In genomic region chr6:150848400-150848799, GRCh38 we compare ENCODE assay signal across 16 cellular contexts. TPM values are rescaled to one million over a fixed set of nuclear protein-coding genes. Genes with fewer than 3 reads are reported as not detected.
DNase-seq lines count a peak whose midpoint lies in the region; ATAC-seq and TF ChIP-seq lines count a peak whose summit lies in the region.
"Had no signal": no experiment of that assay in that cellular context is flagged by ENCODE, and none has a peak within 500 bp of the region (broad histone marks: within the 10 kb centered on the region; RNA-seq: fewer than 3 reads in every experiment).

No MANE protein-coding gene starts in this region.

- no CpG with 5 or more reads among the region's 2 CpGs for WGBS in mesendoderm (ENCODE audit: extremely low coverage, insufficient coverage, low lambda C conversion rate)

- H2AK5ac ChIP-seq in mesendoderm (ENCODE audit: low read length): no peak overlapping the region

- H3K79me1 ChIP-seq in mesendoderm (ENCODE audit: low read length): no peaks in the 10 kb centered on the region

- H3K4ac ChIP-seq in mesendoderm (ENCODE audit: low read depth, low read length): no peak overlapping the region

- DNase-seq in GM23338 (ENCODE audit: low spot score) (no peak), WTC11 (ENCODE audit: low spot score) (no peak), iris pigment epithelial cell (ENCODE audit: low read depth) (peak; percentile 10), osteoblast (ENCODE audit: insufficient read length, low spot score, missing footprints) (peak; percentile 9), mesendoderm (no peak), NCI-H1436 treated with DMSO at 0.1 percent for 48 hours (lab: John Stamatoyannopoulos, UW) (no peak)
- DNase-seq: Calu3; CD4-positive, CD25-positive, alpha-beta regulatory T cell; DMS 273 treated with DMSO at 0.1 percent for 48 hours; DMS79; Kasumi-1; KBM-7 had no signal

- H3K4me1 ChIP-seq in GM23338 (ENCODE audit: insufficient read depth): peaks cover 12% of the 10 kb centered on the region; the same call in 1 of the 2 replicates
- no peaks in the 10 kb centered on the region for H3K4me1 ChIP-seq in osteoblast (ENCODE audit: insufficient read depth, low read length)
- no peaks in the 10 kb centered on the region for H3K4me1 ChIP-seq in mesendoderm (ENCODE audit: control insufficient read depth, low read depth, low read length)

- H3K79me2 ChIP-seq in GM23338 (replicated peaks; ENCODE audit: insufficient read depth): no peaks in the 10 kb centered on the region
- no peaks in the 10 kb centered on the region for H3K79me2 ChIP-seq in osteoblast (ENCODE audit: insufficient read depth, low read length)
- H3K79me2 ChIP-seq in mesendoderm (ENCODE audit: control insufficient read depth, insufficient read depth, low read length): no peaks in the 10 kb centered on the region

- H3K18ac ChIP-seq in mesendoderm (ENCODE audit: low read length): no peak overlapping the region

- no peak overlapping the region for H4K8ac ChIP-seq in mesendoderm (ENCODE audit: low read depth, low read length)

- no peaks in the 10 kb centered on the region for H3K36me3 ChIP-seq in GM23338 (ENCODE audit: insufficient read depth)
- no peaks in the 10 kb centered on the region for H3K36me3 ChIP-seq in osteoblast (ENCODE audit: insufficient read depth, low read length)
- H3K36me3 ChIP-seq in mesendoderm (ENCODE audit: control insufficient read depth, insufficient read depth, low read length): no peaks in the 10 kb centered on the region

- H4K5ac ChIP-seq in mesendoderm (ENCODE audit: low read length): no peak overlapping the region

- CTCF ChIA-PET in WTC11 (lab: Charles Lee): interaction anchor here (0.9 to 3.1 kb wide), 5 partner anchors 17 to 777 kb away, joined by 3 to 12 read pairs (median 5); partner anchors contain the start of gene MTHFD1L

- no peak overlapping the region for H3K56ac ChIP-seq in mesendoderm (ENCODE audit: low read length)

- H3K27ac ChIP-seq in GM23338 (ENCODE audit: low read depth) (no peak overlapping the region), osteoblast (ENCODE audit: low read depth, low read length) (no peak overlapping the region), mesendoderm (ENCODE audit: low read depth, low read length) (no peak overlapping the region)

- ATAC-seq in GM23338: peak; percentile 67
- ATAC-seq in WTC11: peak; percentile 28; the same call in 1 of the 2 replicates
- ATAC-seq in HG02610 (IDR thresholded peaks at IDR 0.05; ENCODE audit: unreplicated experiment): no peak
- no peak for ATAC-seq in HG02970 (IDR thresholded peaks at IDR 0.05; ENCODE audit: low FRiP score, unreplicated experiment)
- ATAC-seq: GM12878, HCT116 had no signal

- H4K20me1 ChIP-seq in GM23338 (replicated peaks; ENCODE audit: insufficient read depth): no peaks in the 10 kb centered on the region
- H4K20me1 ChIP-seq in osteoblast (ENCODE audit: insufficient read depth, low read length): no peaks in the 10 kb centered on the region

- H3K4me3 Mint-ChIP-seq in GM23338 (no peak overlapping the region), WTC11 (no peak overlapping the region)
- H3K4me3 Mint-ChIP-seq: CD4-positive, CD25-positive, alpha-beta regulatory T cell had no signal

- H3K27me3 Mint-ChIP-seq in GM23338 (ENCODE audit: insufficient read depth, low read depth, poor library complexity): peaks cover 8% of the 10 kb centered on the region
- H3K27me3 Mint-ChIP-seq in WTC11 (ENCODE audit: low read depth): peaks cover 3% of the 10 kb centered on the region; the same call in 1 of the 2 replicates

- H3K27me3 ChIP-seq in GM23338 (ENCODE audit: insufficient read depth): no peaks in the 10 kb centered on the region
- no peaks in the 10 kb centered on the region for H3K27me3 ChIP-seq in osteoblast (ENCODE audit: insufficient read depth, low read length)
- H3K27me3 ChIP-seq in mesendoderm (ENCODE audit: insufficient read depth, low read length, poor library complexity): no peaks in the 10 kb centered on the region

- H3K4me2 ChIP-seq in GM23338: no peak overlapping the region
- no peak overlapping the region for H3K4me2 ChIP-seq in osteoblast (ENCODE audit: insufficient read depth, low read length)
- H3K4me2 ChIP-seq in mesendoderm (ENCODE audit: low read length): no peak overlapping the region

- POLR2A ChIA-PET in WTC11 (lab: Charles Lee): interaction anchor here (0.5 to 1.0 kb wide), 2 partner anchors 28 to 249 kb away, joined by 3 to 4 read pairs; partner anchors contain the start of gene PLEKHG1

- H3K9me2 ChIP-seq in GM23338 (ENCODE audit: insufficient read depth): no peaks in the 10 kb centered on the region

- H2BK15ac ChIP-seq in mesendoderm (replicated peaks; ENCODE audit: low read depth): no peak overlapping the region

- H3K4me1 Mint-ChIP-seq in GM23338: peaks cover 9% of the 10 kb centered on the region
- peaks cover 14% of the 10 kb centered on the region for H3K4me1 Mint-ChIP-seq in WTC11
- H3K4me1 Mint-ChIP-seq: CD4-positive, CD25-positive, alpha-beta regulatory T cell had no signal

- no peak overlapping the region for H3K23ac ChIP-seq in mesendoderm (ENCODE audit: low read length)

- no peaks in the 10 kb centered on the region for H3F3A ChIP-seq in GM23338 (replicated peaks; ENCODE audit: low read depth)

- no peak overlapping the region for H2BK5ac ChIP-seq in mesendoderm (ENCODE audit: low read length)

- no peak overlapping the region for H3K4me3 ChIP-seq in GM23338
- H3K4me3 ChIP-seq in osteoblast (ENCODE audit: insufficient read depth, low read length): no peak overlapping the region
- H3K4me3 ChIP-seq in mesendoderm (ENCODE audit: low read length): no peak overlapping the region
- H3K4me3 ChIP-seq: GM12878 had no signal

- H3K27ac Mint-ChIP-seq in GM23338 (peak overlapping the region; percentile 67; the same call in 1 of the 2 replicates), WTC11 (no peak overlapping the region; the same call in 1 of the 2 replicates)
- H3K27ac Mint-ChIP-seq: CD4-positive, CD25-positive, alpha-beta regulatory T cell had no signal

- H2BK120ac ChIP-seq in mesendoderm (ENCODE audit: low read depth, low read length): no peak overlapping the region

- H3K9me3 Mint-ChIP-seq in GM23338 (no peaks in the 10 kb centered on the region), WTC11 (peaks cover 6% of the 10 kb centered on the region)

- H3K9me3 ChIP-seq in osteoblast (ENCODE audit: low read depth, low read length): no peaks in the 10 kb centered on the region

- no peak overlapping the region for H3K9ac ChIP-seq in mesendoderm (ENCODE audit: low read length)

- TF ChIP-seq CTCF in GM23338 (conservative IDR thresholded peaks at IDR 0.05; ENCODE audit: low read depth in 2 of 2) (no peak), WTC11 (IDR thresholded peaks at IDR 0.05) (no peak), osteoblast (IDR thresholded peaks at IDR 0.05; ENCODE audit: extremely low read depth, low read depth, low read length) (no peak)

- no peak overlapping the region for H2AFZ ChIP-seq in GM23338
- no peak overlapping the region for H2AFZ ChIP-seq in osteoblast (ENCODE audit: low read length)

- H3K36me3 Mint-ChIP-seq in GM23338 (ENCODE audit: low read depth) (no peaks in the 10 kb centered on the region), WTC11 (no peaks in the 10 kb centered on the region)
- H3K36me3 Mint-ChIP-seq: CD4-positive, CD25-positive, alpha-beta regulatory T cell had no signal

TF ChIP-seq in GM23338, 12 proteins besides CTCF, POLR2A, EP300 and RAD21 (continues in another document):
- TF ChIP-seq ETS1 (IDR thresholded peaks at IDR 0.05) (no peak), EZH2 (IDR thresholded peaks at IDR 0.05; ENCODE audit: low read depth, unreplicated experiment) (no peak)

TF ChIP-seq in WTC11, 78 proteins besides CTCF, POLR2A, EP300 and RAD21 (continues in another document):
- TF ChIP-seq ARID4B (CRISPR knock-in tag; IDR thresholded peaks at IDR 0.05; ENCODE audit: borderline replicate concordance): no peak
- TF ChIP-seq FOXK1 (CRISPR knock-in tag; IDR thresholded peaks at IDR 0.05): no peak

RNA-seq across cellular contexts. Expression of gene MTHFD1L, which starts 17.1 kb away (rescaled TPM):
- 66.8 and 75.5 TPM in 2 replicates for total RNA-seq in GM23338 (2014; rRNA removed; shearing (Covaris generic))
- polyA plus RNA-seq in GM23338 (2016; fragmentation: Nextera tagmentation; extraction: Ambion mirVana): 49.3 and 53.2 TPM in 2 replicates
- total RNA-seq in WTC11 (2021) (83.2 to 104 TPM (median 88.0 TPM) in 3 replicates), osteoblast (56.8 and 58.0 TPM in 2 replicates)
- 66.0 TPM for polyA plus RNA-seq in mesendoderm (2013, experiment 1 of 2)
- 66.3 TPM for polyA plus RNA-seq in mesendoderm (2013, experiment 2 of 2)

Comparison
In these comparisons a context has a peak if more than half of its experiments do, and no peak if none do; other contexts are left out.
1. ATAC-seq: peak in GM23338 (single experiment) and WTC11 (single experiment); none in HG02610 (single experiment) and HG02970 (single experiment).
2. DNase-seq: peak in iris pigment epithelial cell (single experiment) and osteoblast (single experiment); none in GM23338 (single experiment), WTC11 (single experiment), mesendoderm (single experiment) and NCI-H1436 treated with DMSO at 0.1 percent for 48 hours (single experiment).